In genomic region chr12:87008785-87009184, GRCh38 we compare ENCODE assay signal across 28 cellular contexts.
"Had no signal": no experiment of that assay in that cellular context is flagged by ENCODE, and none has a peak within 500 bp of the region (broad histone marks: within the 10 kb centered on the region; RNA-seq: fewer than 3 reads in every experiment).

No MANE protein-coding gene starts in this region.

- H3K27ac ChIP-seq: neutrophil, pancreas, prostate gland, skin epidermis, spleen, suprapubic skin, testis, tibial artery, transverse colon, upper lobe of right lung, uterus had no signal

- H3K9me3 ChIP-seq: neutrophil, prostate gland, suprapubic skin, testis, tibial artery, transverse colon, upper lobe of right lung, uterus had no signal

- H3K4me3 ChIP-seq: pancreas, prostate gland, skin epidermis, smooth muscle cell, spleen, suprapubic skin, testis, tibial artery, transverse colon, upper lobe of right lung, uterus had no signal

- H3K36me3 ChIP-seq: neutrophil, pancreas, prostate gland, spleen, suprapubic skin, tibial artery, transverse colon, upper lobe of right lung, uterus had no signal

- H3K4me1 ChIP-seq: pancreas, prostate gland, spleen, suprapubic skin, testis, tibial artery, transverse colon, upper lobe of right lung, uterus had no signal

- H3K27me3 ChIP-seq: neutrophil, pancreas, spleen, suprapubic skin, testis, tibial artery, transverse colon, upper lobe of right lung, uterus had no signal

- ATAC-seq: naive thymus-derived CD8-positive, alpha-beta T cell; natural killer cell treated with Interleukin-12 subunit alpha and Interleukin-12 subunit beta and Interleukin-15 and Interleukin-18, amount 100 ng/mL, for 72 hours; pancreas; right cardiac atrium; sciatic nerve; stimulated activated memory B cell treated with anti-CD40 and anti-IgM and Interleukin-4, amounts not matched to agents 10 μg/mL and 1 μg/mL and 100 μg/mL, for 72 hours; stimulated activated naive CD8-positive, alpha-beta T cell treated with anti-CD3 and anti-CD28 coated beads, Interleukin-15, amount 100 ng/mL, for 72 hours; stimulated activated naive CD8-positive, alpha-beta T cell treated with anti-CD3 and anti-CD28 coated beads, Interleukin-15, Interleukin-2, amounts not matched to agents 100 U/mL and 50 U/mL, for 24 hours; upper lobe of right lung had no signal

- DNase-seq: naive thymus-derived CD8-positive, alpha-beta T cell; nephron progenitor cell; nucleus accumbens; pancreas; right cardiac atrium; spleen; stimulated activated CD4-positive, alpha-beta T cell treated with anti-CD3 and anti-CD28 coated beads, Interleukin-12 subunit alpha, Interleukin-12 subunit beta, amount 100 ng/mL, for 4 hours; stimulated activated CD4-positive, alpha-beta T cell treated with anti-CD3 and anti-CD28 coated beads, Interleukin-1b, Interleukin-23, amount 100 ng/mL, for 48 hours; stimulated activated CD4-positive, alpha-beta T cell treated with anti-CD3 and anti-CD28 coated beads, Interleukin-4, amount 100 ng/mL, for 1 hour; stimulated activated CD4-positive, alpha-beta T cell treated with anti-CD3 and anti-CD28 coated beads, Interleukin-4, amount 100 ng/mL, for 4 hours; stimulated activated CD8-positive, alpha-beta memory T cell treated with anti-CD3 and anti-CD28 coated beads, Interleukin-4, amount 100 ng/mL, for 48 hours; stimulated activated naive CD4-positive, alpha-beta T cell; stimulated activated naive CD8-positive, alpha-beta T cell treated with anti-CD3 and anti-CD28 coated beads, Interleukin-15, amount 100 ng/mL, for 72 hours; stimulated activated naive CD8-positive, alpha-beta T cell treated with anti-CD3 and anti-CD28 coated beads, Interleukin-15, Interleukin-2, amounts not matched to agents 100 U/mL and 50 U/mL, for 24 hours; substantia nigra; testis; tibial artery; transverse colon; upper lobe of right lung; uterus had no signal
